Comparison of ENCODE assay signal across 8 cellular contexts in genomic region chr5:96816430-96816939, GRCh38. TPM values are rescaled to one million over a fixed set of nuclear protein-coding genes. Genes with fewer than 3 reads are reported as not detected.
DNase-seq lines count a peak whose midpoint lies in the region; ATAC-seq and TF ChIP-seq lines count a peak whose summit lies in the region.

No MANE protein-coding gene starts in this region.

- 78% methylated on average over 6 of the region's 6 CpGs for WGBS in smooth muscle cell (ENCODE audit: low lambda C conversion rate)

- H3F3A ChIP-seq in smooth muscle cell (ENCODE audit: low read depth), result peaks cover 8% of the 10 kb centered on the region

- peak overlapping the region; percentile 78 for H3K4me3 Mint-ChIP-seq in T-helper 1 cell treated with Interleukin-12 subunit alpha and Interleukin-12 subunit beta and Interleukin-4 antibody, amounts not matched to agents 30 μg/mL and 1 μg/mL, for 36 hours

- H2AFZ ChIP-seq in smooth muscle cell (ENCODE audit: low read depth), result no peak overlapping the region

- intact Hi-C loops in head of caudate nucleus (cut with DNase I), result loop anchor here (10.0 kb wide), 1 partner anchor 48 kb away; no protein-coding TSS in a partner anchor

- H3K4me2 ChIP-seq in smooth muscle cell, result no peak overlapping the region

- no peaks in the 10 kb centered on the region for H3K27me3 ChIP-seq in effector memory CD4-positive, alpha-beta T cell (replicated peaks; ENCODE audit: control insufficient read depth, insufficient read depth, low read length, poor library complexity, severe bottlenecking)
- H3K27me3 ChIP-seq in smooth muscle cell (ENCODE audit: low read depth), result no peaks in the 10 kb centered on the region

- H3K36me3 ChIP-seq in effector memory CD4-positive, alpha-beta T cell (ENCODE audit: control insufficient read depth, insufficient read depth, low read length), result no peaks in the 10 kb centered on the region
- no peaks in the 10 kb centered on the region for H3K36me3 ChIP-seq in smooth muscle cell (ENCODE audit: low read depth)

- peak; percentile 64 to 70 (median 68) for DNase-seq in effector memory CD4-positive, alpha-beta T cell
- DNase-seq in head of caudate nucleus, result no peak
- no peak for DNase-seq in GM13977 (ENCODE audit: low spot score)
- no peak for DNase-seq in dedifferentiated amniotic fluid mesenchymal stem cell (ENCODE audit: extremely low spot score)
- DNase-seq in smooth muscle cell (lab: John Stamatoyannopoulos, UW; ENCODE audit: unreplicated experiment), result no peak

- peaks cover 48% of the 10 kb centered on the region for H3K4me1 Mint-ChIP-seq in T-helper 1 cell treated with Interleukin-12 subunit alpha and Interleukin-12 subunit beta and Interleukin-4 antibody, amounts not matched to agents 30 μg/mL and 1 μg/mL, for 36 hours (ENCODE audit: low read depth)

- peaks cover 28% of the 10 kb centered on the region for H3K4me1 ChIP-seq in effector memory CD4-positive, alpha-beta T cell (ENCODE audit: control insufficient read depth, insufficient read depth, low read length, poor library complexity, severe bottlenecking)
- H3K4me1 ChIP-seq in smooth muscle cell (ENCODE audit: low read depth), result no peaks in the 10 kb centered on the region

- H3K9ac ChIP-seq in smooth muscle cell (ENCODE audit: low read depth), result no peak overlapping the region

- H4K20me1 ChIP-seq in smooth muscle cell (ENCODE audit: low read depth), result no peaks in the 10 kb centered on the region

- H3K27ac Mint-ChIP-seq in T-helper 1 cell treated with Interleukin-12 subunit alpha and Interleukin-12 subunit beta and Interleukin-4 antibody, amounts not matched to agents 30 μg/mL and 1 μg/mL, for 36 hours, result peak overlapping the region; percentile 88

- H3K9me3 ChIP-seq in effector memory CD4-positive, alpha-beta T cell (ENCODE audit: control insufficient read depth, low read length), result no peaks in the 10 kb centered on the region
- H3K9me3 ChIP-seq in smooth muscle cell (replicated peaks; ENCODE audit: low read depth), result no peaks in the 10 kb centered on the region

- ATAC-seq in HG03064 (IDR thresholded peaks at IDR 0.05; ENCODE audit: low read depth, unreplicated experiment), result peak; percentile 79

- peak; percentile 17 for TF ChIP-seq POLR2A in GM19193 (IDR thresholded peaks at IDR 0.05; ENCODE audit: extremely low read depth, insufficient read depth, insufficient read length)

- in situ Hi-C loops in GM13977 (cut with MboI; ENCODE audit: low pct_unique_long_range_greater_than_20kb, low sequenced_read_pairs, unreplicated experiment), result no loop called here

- TF ChIP-seq CTCF in GM13977 (IDR thresholded peaks at IDR 0.05; ENCODE audit: extremely low read depth, insufficient read depth, missing control alignments), result no peak
- TF ChIP-seq CTCF in smooth muscle cell (IDR thresholded peaks at IDR 0.05; ENCODE audit: borderline replicate concordance, insufficient read depth, poor library complexity, severe bottlenecking), result no peak

- H3K27ac ChIP-seq in effector memory CD4-positive, alpha-beta T cell (ENCODE audit: insufficient read depth, low read length, poor library complexity, severe bottlenecking), result peak overlapping the region; percentile 76
- no peak overlapping the region for H3K27ac ChIP-seq in smooth muscle cell (ENCODE audit: low read depth)

- no peaks in the 10 kb centered on the region for H3K36me3 Mint-ChIP-seq in T-helper 1 cell treated with Interleukin-12 subunit alpha and Interleukin-12 subunit beta and Interleukin-4 antibody, amounts not matched to agents 30 μg/mL and 1 μg/mL, for 36 hours (ENCODE audit: low read depth)

- no peaks in the 10 kb centered on the region for H3K27me3 Mint-ChIP-seq in T-helper 1 cell treated with Interleukin-12 subunit alpha and Interleukin-12 subunit beta and Interleukin-4 antibody, amounts not matched to agents 30 μg/mL and 1 μg/mL, for 36 hours (ENCODE audit: low read depth)

- no peaks in the 10 kb centered on the region for H3K79me2 ChIP-seq in smooth muscle cell (ENCODE audit: low read depth)

- H3K4me3 ChIP-seq in effector memory CD4-positive, alpha-beta T cell (ENCODE audit: insufficient read depth, low read depth, low read length, poor library complexity, severe bottlenecking), result peak overlapping the region; percentile 56
- H3K4me3 ChIP-seq in smooth muscle cell, result no peak overlapping the region

- H3K9me3 Mint-ChIP-seq in T-helper 1 cell treated with Interleukin-12 subunit alpha and Interleukin-12 subunit beta and Interleukin-4 antibody, amounts not matched to agents 30 μg/mL and 1 μg/mL, for 36 hours, result no peaks in the 10 kb centered on the region

RNA-seq across cellular contexts. Expression of gene ERAP1, which starts 8.7 kb away (rescaled TPM):
- 24.2 and 26.1 TPM in 2 replicates for total RNA-seq in smooth muscle cell
- polyA plus RNA-seq in smooth muscle cell, result 9.4 and 10.6 TPM in 2 replicates

RNA-seq across cellular contexts. Expression of gene ERAP2, which starts 59.8 kb away (rescaled TPM):
- 0.72 and 2.2 TPM in 2 replicates for total RNA-seq in smooth muscle cell
- 0.82 TPM in 1 of 2 replicates, not detected in the other for polyA plus RNA-seq in smooth muscle cell

Comparison
In these comparisons a context has a peak if more than half of its experiments do, and no peak if none do; other contexts are left out.
1. DNase-seq: peak in effector memory CD4-positive, alpha-beta T cell (3 of 3); none in head of caudate nucleus (0 of 42), GM13977 (single experiment), dedifferentiated amniotic fluid mesenchymal stem cell (single experiment) and smooth muscle cell (single experiment).